Comparison of ENCODE assay signal across 8 cellular contexts in the genomic region with DNA sequence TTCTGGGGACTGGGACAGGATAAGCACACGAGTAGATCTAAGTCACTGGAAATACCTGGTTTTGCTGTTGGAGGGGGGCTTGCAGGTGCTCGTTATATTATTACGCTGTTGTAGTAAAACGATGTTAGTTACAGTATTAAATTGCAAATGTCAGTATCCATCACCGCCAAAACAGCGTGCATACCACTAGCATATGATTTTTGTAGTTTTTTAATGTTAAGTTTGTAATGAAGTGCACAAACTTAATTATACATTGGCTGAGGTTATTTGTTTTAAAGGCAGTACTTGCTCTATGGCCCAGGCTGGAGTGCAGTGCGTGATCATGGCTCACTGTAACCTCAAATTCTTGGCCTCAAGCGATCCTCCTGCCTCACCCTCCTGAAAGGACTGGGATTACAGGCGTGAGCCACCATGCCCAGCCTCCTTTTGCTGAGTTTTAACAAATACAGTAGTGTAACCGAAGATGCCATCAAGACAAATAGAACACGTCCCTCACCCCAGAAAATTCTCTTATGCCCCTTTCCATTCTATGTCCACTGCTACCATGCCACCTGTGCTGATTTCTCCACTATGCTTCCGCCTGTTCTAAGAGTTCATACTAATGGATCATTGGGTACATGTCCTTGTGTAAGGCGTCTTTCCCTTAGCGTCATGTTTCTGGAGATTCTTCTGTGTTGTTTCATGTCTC. TPM values are rescaled to one million over a fixed set of nuclear protein-coding genes. Genes with fewer than 3 reads are reported as not detected.
A peak's percentile ranks its signal among the peaks of the same experiment; 100 is the strongest.
DNase-seq lines count a peak whose midpoint lies in the region; ATAC-seq, FAIRE-seq and TF ChIP-seq lines count a peak whose summit lies in the region.

No MANE protein-coding gene starts in this region.

- H3K4me3 ChIP-seq in astrocyte of the cerebellum (ENCODE audit: low read depth, low read length) (peak overlapping the region; percentile 38), HepG2 (replicated peaks in 1 of 3; ENCODE audit: insufficient read depth in 1 of 3, low read depth in 2 of 3, low read length in 3 of 3) (peak overlapping the region in 1 of 3 experiments; percentile 59; a peak in 2 of 6 replicates), thyroid gland (replicated peaks in 1 of 3) (no peak overlapping the region)

- no peak for FAIRE-seq in HepG2 (lab: Jason Lieb, UNC)

- no peak for TF ChIP-seq RAD21 in HepG2 (CRISPR knock-in tag; IDR thresholded peaks at IDR 0.05)

- no peak for TF ChIP-seq CTCF in astrocyte of the cerebellum (IDR thresholded peaks at IDR 0.05; ENCODE audit: low read depth, low read length, missing control alignments)
- no peak for TF ChIP-seq CTCF in HepG2 (CRISPR knock-in tag; IDR thresholded peaks at IDR 0.05)
- TF ChIP-seq CTCF in thyroid gland (IDR thresholded peaks at IDR 0.05), result no peak
- no peak for TF ChIP-seq CTCF in GM10266 (IDR thresholded peaks at IDR 0.05; ENCODE audit: control insufficient read depth, insufficient read depth, low read depth, missing control alignments)

- no peak for DNase-seq in activated T-cell treated with anti-CD3 and anti-CD28 coated beads, Interleukin-2, amount 50 U/mL, for 72 hours
- no peak for DNase-seq in activated T-cell treated with anti-CD3 and anti-CD28 coated beads, Interleukin-2, amount 50 U/mL, for 48 hours
- no peak for DNase-seq in astrocyte of the cerebellum (ENCODE audit: low read depth)
- no peak for DNase-seq in HepG2 (ENCODE audit: low spot score)
- no peak for DNase-seq in thyroid gland
- no peak for DNase-seq in SIG-M5 (lab: John Stamatoyannopoulos, UW)
- no peak for DNase-seq in GM10266 (ENCODE audit: extremely low spot score)

- H4K20me1 ChIP-seq in HepG2 (ENCODE audit: insufficient read depth, low read length), result no peaks in the 10 kb centered on the region

- POLR2A ChIA-PET in HepG2 (lab: Yijun Ruan, JAX), result interaction anchor here (0.6 to 12.8 kb wide), 12 partner anchors 10 to 227 kb away, joined by 4 to 270 read pairs (median 64); partner anchors contain the start of genes CD7, CSNK1D and SECTM1

- WGBS in HepG2 (ENCODE audit: low lambda C conversion rate), result 53% methylated on average over 14 of the region's 14 CpGs
- WGBS in thyroid gland, 2 donors, result 89 to 90% methylated on average over 14 of the region's 14 CpGs

- H3K27ac ChIP-seq in HepG2 (ENCODE audit: extremely low read length, insufficient read depth, low read length) (peak overlapping the region; percentile 79), thyroid gland (peak overlapping the region in 2 of 3 donors; percentile 67 to 85)

- H3K4me2 ChIP-seq in HepG2 (ENCODE audit: low read depth, low read length), result peak overlapping the region; percentile 99

- no peak overlapping the region for H2AFZ ChIP-seq in HepG2 (ENCODE audit: low read length)

- H3K4me3 Mint-ChIP-seq in activated T-cell treated with anti-CD3 and anti-CD28 coated beads, Interleukin-2, amount 50 U/mL, for 72 hours, result peak overlapping the region; percentile 67 to 86

- no peaks in the 10 kb centered on the region for H3K27me3 Mint-ChIP-seq in activated T-cell treated with anti-CD3 and anti-CD28 coated beads, Interleukin-2, amount 50 U/mL, for 72 hours (ENCODE audit: low read depth)

- H3K36me3 Mint-ChIP-seq in activated T-cell treated with anti-CD3 and anti-CD28 coated beads, Interleukin-2, amount 50 U/mL, for 72 hours (ENCODE audit: insufficient read depth in 2 of 2), result peaks cover 3 to 4% of the 10 kb centered on the region in 2 donors

- ATAC-seq in activated T-cell treated with anti-CD3 and anti-CD28 coated beads, Interleukin-2, amount 50 U/mL, for 72 hours (replicated peaks in 1 of 2), result no peak
- no peak for ATAC-seq in HepG2
- ATAC-seq in HG03442 (IDR thresholded peaks at IDR 0.05; ENCODE audit: unreplicated experiment), result no peak

- no peak for TF ChIP-seq EP300 in HepG2 (IDR thresholded peaks at IDR 0.05; ENCODE audit: low read depth in 2 of 2, low read length in 2 of 2)
- 0 out of 2 replicates have a peak, but pooled peaks have one; percentile 31 for TF ChIP-seq EP300 in HepG2 (CRISPR knock-in tag; IDR thresholded peaks at IDR 0.05; ENCODE audit: borderline replicate concordance)

- no peaks in the 10 kb centered on the region for H3K27me3 ChIP-seq in HepG2 (ENCODE audit: control insufficient read depth in 1 of 2, insufficient read depth in 2 of 2, low read length in 2 of 2)
- H3K27me3 ChIP-seq in thyroid gland, result no peaks in the 10 kb centered on the region

- CTCF ChIA-PET in HepG2 (lab: Yijun Ruan, JAX; ENCODE audit: low intra/inter-chr PET ratio, low total read pairs), result no interaction called here

- H3K36me3 ChIP-seq in HepG2 (replicated peaks in 1 of 2; ENCODE audit: control insufficient read depth in 1 of 2, insufficient read depth in 2 of 2, low read length in 2 of 2) (no peaks in the 10 kb centered on the region), thyroid gland (no peaks in the 10 kb centered on the region)

- in situ Hi-C loops in astrocyte of the cerebellum (cut with HindIII; ENCODE audit: low sequenced_read_pairs), result no loop called here
- in situ Hi-C loops in HepG2 (cut with HindIII; ENCODE audit: extremely low pct_ligation_motif_present, low pct_unique_long_range_greater_than_20kb), result no loop called here

- peak overlapping the region; percentile 27 for H3K9ac ChIP-seq in HepG2 (ENCODE audit: insufficient read depth, low read depth, low read length)

- H3K4me1 Mint-ChIP-seq in activated T-cell treated with anti-CD3 and anti-CD28 coated beads, Interleukin-2, amount 50 U/mL, for 72 hours (ENCODE audit: low read depth), result peaks cover 71% of the 10 kb centered on the region

- BruUV-seq in HepG2 (replicated peaks; lab: Mats Ljungman, UMichigan), result TSS peak; percentile 58

- peak overlapping the region; percentile 26 for H3K27ac Mint-ChIP-seq in activated T-cell treated with anti-CD3 and anti-CD28 coated beads, Interleukin-2, amount 50 U/mL, for 72 hours

- intact Hi-C loops in HepG2 (cut with micrococcal nuclease; ENCODE audit: unreplicated experiment) (no loop called here), thyroid gland (cut with DNase I) (no loop called here)

- peaks cover 88% of the 10 kb centered on the region for H3K4me1 ChIP-seq in HepG2 (ENCODE audit: insufficient read depth, low read length)
- H3K4me1 ChIP-seq in thyroid gland, result peaks cover 32 to 46% of the 10 kb centered on the region in 2 donors

- peaks cover 5% of the 10 kb centered on the region for H3K79me2 ChIP-seq in HepG2 (ENCODE audit: insufficient read depth, low read length)

- no peaks in the 10 kb centered on the region for H3K9me3 Mint-ChIP-seq in activated T-cell treated with anti-CD3 and anti-CD28 coated beads, Interleukin-2, amount 50 U/mL, for 72 hours

- peak in 1 of 2 experiments; percentile 38; a peak in 1 of 4 replicates for TF ChIP-seq POLR2A in HepG2 (IDR thresholded peaks at IDR 0.05; ENCODE audit: insufficient read depth in 1 of 2, low read depth in 2 of 2, low read length in 2 of 2)
- TF ChIP-seq POLR2A in thyroid gland (IDR thresholded peaks at IDR 0.05), result no peak

- no peaks in the 10 kb centered on the region for H3K9me3 ChIP-seq in HepG2 (ENCODE audit: low read length)
- H3K9me3 ChIP-seq in thyroid gland, result no peaks in the 10 kb centered on the region

RNA-seq across cellular contexts. Expression of gene CSNK1D, which starts 20.7 kb away (rescaled TPM):
- total RNA-seq in activated T-cell treated with anti-CD3 and anti-CD28 coated beads, Interleukin-2, amount 50 U/mL, for 72 hours, result 100 to 1,000 TPM; 166 to 170 TPM
- total RNA-seq in HepG2 (2016; rRNA removed; fragmentation: Illumina TruSeq; extraction: Trizol) (28.4 and 31.5 TPM in 2 replicates), thyroid gland (10 to 100 TPM; 47.3 to 91.2 (median 88.7) TPM)
- 19.2 and 20.4 TPM in 2 replicates for total RNA-seq in HepG2 (2016; cell fraction: cytosol; rRNA removed; fragmentation: Illumina TruSeq; extraction: Trizol; ENCODE audit: low read depth)
- total RNA-seq in HepG2 (2016; cell fraction: insoluble cytoplasmic fraction; rRNA removed; fragmentation: Illumina TruSeq; extraction: Trizol), result 23.0 and 34.1 TPM in 2 replicates
- total RNA-seq in HepG2 (2016; cell fraction: membrane; rRNA removed; fragmentation: Illumina TruSeq; extraction: Trizol), result 24.3 and 26.6 TPM in 2 replicates
- 42.8 and 45.6 TPM in 2 replicates for total RNA-seq in HepG2 (2016; cell fraction: nucleus; rRNA removed; fragmentation: Illumina TruSeq; extraction: Trizol)
- 128 and 148 TPM in 2 replicates for polyA plus RNA-seq in HepG2 (2011; rRNA removed)
- polyA plus RNA-seq in HepG2 (2011; cell fraction: cytosol; rRNA removed), result 81.5 and 90.2 TPM in 2 replicates
- polyA plus RNA-seq in HepG2 (2011; cell fraction: nucleus; rRNA removed), result 1,010 and 1,066 TPM in 2 replicates
- polyA plus RNA-seq in HepG2 (2012), result 164 and 234 TPM in 2 replicates
- 19.6 and 21.8 TPM in 2 replicates for polyA plus RNA-seq in HepG2 (2016; cell fraction: cytosol; fragmentation: Illumina TruSeq; extraction: Trizol; ENCODE audit: low read depth)
- polyA plus RNA-seq in HepG2 (2016; cell fraction: insoluble cytoplasmic fraction; fragmentation: Illumina TruSeq; extraction: Trizol; ENCODE audit: low read depth), result 71.8 and 89.7 TPM in 2 replicates
- polyA plus RNA-seq in HepG2 (2016; cell fraction: membrane; fragmentation: Illumina TruSeq; extraction: Trizol; ENCODE audit: low read depth), result 40.8 and 42.7 TPM in 2 replicates
- polyA plus RNA-seq in HepG2 (2016; cell fraction: nucleus; fragmentation: Illumina TruSeq; extraction: Trizol; ENCODE audit: insufficient read depth, low read depth), result 316 and 342 TPM in 2 replicates
- polyA minus RNA-seq in HepG2 (2011; rRNA and poly(A)+ RNA removed; ENCODE audit: low replicate concordance), result 78.0 and 103 TPM in 2 replicates
- 51.7 and 60.9 TPM in 2 replicates for polyA minus RNA-seq in HepG2 (2011; cell fraction: cytosol; rRNA and poly(A)+ RNA removed)
- 117 and 118 TPM in 2 replicates for polyA minus RNA-seq in HepG2 (2011; cell fraction: nucleus; rRNA and poly(A)+ RNA removed)

RNA-seq across cellular contexts. Expression of gene CD7, which starts 23.2 kb away (rescaled TPM):
- total RNA-seq in activated T-cell treated with anti-CD3 and anti-CD28 coated beads, Interleukin-2, amount 50 U/mL, for 72 hours, result 1,000 to 10,000 TPM in 1 of 2 donors, 100 to 1,000 TPM in 1; 845 to 1,007 TPM
- 29.7 and 67.6 TPM in 2 replicates for total RNA-seq in HepG2 (2016; rRNA removed; fragmentation: Illumina TruSeq; extraction: Trizol)
- 23.3 and 25.5 TPM in 2 replicates for total RNA-seq in HepG2 (2016; cell fraction: cytosol; rRNA removed; fragmentation: Illumina TruSeq; extraction: Trizol; ENCODE audit: low read depth)
- 24.7 and 74.3 TPM in 2 replicates for total RNA-seq in HepG2 (2016; cell fraction: insoluble cytoplasmic fraction; rRNA removed; fragmentation: Illumina TruSeq; extraction: Trizol)
- 36.8 and 47.2 TPM in 2 replicates for total RNA-seq in HepG2 (2016; cell fraction: membrane; rRNA removed; fragmentation: Illumina TruSeq; extraction: Trizol)
- total RNA-seq in HepG2 (2016; cell fraction: nucleus; rRNA removed; fragmentation: Illumina TruSeq; extraction: Trizol), result 53.2 and 64.7 TPM in 2 replicates
- polyA plus RNA-seq in HepG2 (2011; rRNA removed), result 72.7 and 76.4 TPM in 2 replicates
- 34.4 and 89.4 TPM in 2 replicates for polyA plus RNA-seq in HepG2 (2011; cell fraction: cytosol; rRNA removed)
- 127 and 155 TPM in 2 replicates for polyA plus RNA-seq in HepG2 (2011; cell fraction: nucleus; rRNA removed)
- polyA plus RNA-seq in HepG2 (2012), result 46.2 and 62.8 TPM in 2 replicates
- 56.5 and 63.8 TPM in 2 replicates for polyA plus RNA-seq in HepG2 (2016; cell fraction: cytosol; fragmentation: Illumina TruSeq; extraction: Trizol; ENCODE audit: low read depth)
- 56.7 and 68.4 TPM in 2 replicates for polyA plus RNA-seq in HepG2 (2016; cell fraction: insoluble cytoplasmic fraction; fragmentation: Illumina TruSeq; extraction: Trizol; ENCODE audit: low read depth)
- 78.3 and 78.6 TPM in 2 replicates for polyA plus RNA-seq in HepG2 (2016; cell fraction: membrane; fragmentation: Illumina TruSeq; extraction: Trizol; ENCODE audit: low read depth)
- polyA plus RNA-seq in HepG2 (2016; cell fraction: nucleus; fragmentation: Illumina TruSeq; extraction: Trizol; ENCODE audit: insufficient read depth, low read depth), result 226 and 244 TPM in 2 replicates
- 43.3 TPM in 1 of 2 replicates, not detected in the other for polyA minus RNA-seq in HepG2 (2011; rRNA and poly(A)+ RNA removed; ENCODE audit: low replicate concordance)
- polyA minus RNA-seq in HepG2 (2011; cell fraction: cytosol; rRNA and poly(A)+ RNA removed), result 31.0 and 32.1 TPM in 2 replicates
- 7.9 and 8.8 TPM in 2 replicates for polyA minus RNA-seq in HepG2 (2011; cell fraction: nucleus; rRNA and poly(A)+ RNA removed)
- total RNA-seq in thyroid gland, result 1 to 10 TPM in 2 of 4 donors, under 1 TPM in 1, not detected in 1; 0.45 to 3.0 (median 2.5) TPM

RNA-seq across cellular contexts. Expression of gene SECTM1, which starts 39.3 kb away (rescaled TPM):
- total RNA-seq in activated T-cell treated with anti-CD3 and anti-CD28 coated beads, Interleukin-2, amount 50 U/mL, for 72 hours, result 10 to 100 TPM in 1 of 2 donors, 1 to 10 TPM in 1; 3.3 to 12.6 TPM
- total RNA-seq in HepG2 (2016; rRNA removed; fragmentation: Illumina TruSeq; extraction: Trizol), result 2.4 and 5.3 TPM in 2 replicates
- total RNA-seq in HepG2 (2016; cell fraction: cytosol; rRNA removed; fragmentation: Illumina TruSeq; extraction: Trizol; ENCODE audit: low read depth), result 3.3 TPM in 2 replicates
- 3.0 and 5.5 TPM in 2 replicates for total RNA-seq in HepG2 (2016; cell fraction: insoluble cytoplasmic fraction; rRNA removed; fragmentation: Illumina TruSeq; extraction: Trizol)
- 3.8 and 5.6 TPM in 2 replicates for total RNA-seq in HepG2 (2016; cell fraction: membrane; rRNA removed; fragmentation: Illumina TruSeq; extraction: Trizol)
- 6.9 and 7.3 TPM in 2 replicates for total RNA-seq in HepG2 (2016; cell fraction: nucleus; rRNA removed; fragmentation: Illumina TruSeq; extraction: Trizol)
- 3.5 and 4.2 TPM in 2 replicates for polyA plus RNA-seq in HepG2 (2011; rRNA removed)
- 2.7 and 4.2 TPM in 2 replicates for polyA plus RNA-seq in HepG2 (2011; cell fraction: cytosol; rRNA removed)
- polyA plus RNA-seq in HepG2 (2011; cell fraction: nucleus; rRNA removed), result 6.7 and 7.1 TPM in 2 replicates
- 5.0 and 7.2 TPM in 2 replicates for polyA plus RNA-seq in HepG2 (2012)
- polyA plus RNA-seq in HepG2 (2016; cell fraction: cytosol; fragmentation: Illumina TruSeq; extraction: Trizol; ENCODE audit: low read depth), result 2.6 and 3.4 TPM in 2 replicates
- 4.0 and 4.2 TPM in 2 replicates for polyA plus RNA-seq in HepG2 (2016; cell fraction: insoluble cytoplasmic fraction; fragmentation: Illumina TruSeq; extraction: Trizol; ENCODE audit: low read depth)
- 4.3 and 4.7 TPM in 2 replicates for polyA plus RNA-seq in HepG2 (2016; cell fraction: membrane; fragmentation: Illumina TruSeq; extraction: Trizol; ENCODE audit: low read depth)
- 5.1 and 5.5 TPM in 2 replicates for polyA plus RNA-seq in HepG2 (2016; cell fraction: nucleus; fragmentation: Illumina TruSeq; extraction: Trizol; ENCODE audit: insufficient read depth, low read depth)
- 8.8 and 15.0 TPM in 2 replicates for polyA minus RNA-seq in HepG2 (2011; rRNA and poly(A)+ RNA removed; ENCODE audit: low replicate concordance)
- 1.9 and 2.6 TPM in 2 replicates for polyA minus RNA-seq in HepG2 (2011; cell fraction: cytosol; rRNA and poly(A)+ RNA removed)
- 5.0 and 7.3 TPM in 2 replicates for polyA minus RNA-seq in HepG2 (2011; cell fraction: nucleus; rRNA and poly(A)+ RNA removed)
- 10 to 100 TPM in 1 of 4 donors, 1 to 10 TPM in 3; 4.1 to 15.3 (median 5.1) TPM for total RNA-seq in thyroid gland

Comparison
In these comparisons a context has a peak if more than half of its experiments do, and no peak if none do; other contexts are left out.
1. RNA of gene CD7, which starts 23.2 kb away (total RNA-seq): 845 to 1,007 TPM in activated T-cell treated with anti-CD3 and anti-CD28 coated beads, Interleukin-2, amount 50 U/mL, for 72 hours and 23.3 to 74.3 TPM in HepG2; 0.45 to 3.0 TPM in thyroid gland; every median in the first group is over 4 times any median in the second.